29 cellular contexts compared by ENCODE assay signal in the genomic region with DNA sequence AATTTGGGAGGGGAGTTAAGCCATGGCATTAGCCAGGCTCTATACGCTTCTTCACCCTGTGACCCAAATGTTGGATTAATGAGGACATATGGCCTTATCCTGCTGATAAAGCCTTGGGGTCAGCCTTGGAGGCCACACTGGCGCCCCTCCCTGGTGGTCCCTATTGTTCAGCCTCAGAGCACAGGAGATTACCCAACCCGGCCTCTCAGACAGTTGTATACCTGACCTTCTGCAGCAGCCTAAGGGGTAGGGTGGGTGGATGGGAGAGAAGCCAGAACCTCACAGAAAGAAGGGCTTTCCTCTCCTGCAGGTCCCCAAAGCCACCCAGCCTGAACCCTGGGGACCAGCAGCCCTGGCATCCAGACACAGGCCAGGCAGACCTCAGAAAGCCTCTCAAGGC.
"Had no signal": no experiment of that assay in that cellular context is flagged by ENCODE, and none has a peak within 500 bp of the region (broad histone marks: within the 10 kb centered on the region; RNA-seq: fewer than 3 reads in every experiment).

No MANE protein-coding gene starts in this region.

- H3K9me3 Mint-ChIP-seq: natural killer cell treated with Interleukin-12 subunit alpha and Interleukin-12 subunit beta and Interleukin-15 and Interleukin-18, amount 100 ng/mL, for 72 hours; stimulated activated effector memory CD8-positive, alpha-beta T cell treated with anti-CD3 and anti-CD28 coated beads, Interleukin-12 subunit alpha, Interleukin-12 subunit beta, amount 100 ng/mL, for 72 hours had no signal

- DNase-seq: cerebellar nuclear complex; cortex of kidney; effector CD4-positive, alpha-beta T cell; foreskin keratinocyte; heart right ventricle; hippocampal formation; left cardiac atrium; left lung; mesenchymal stem cell; mucosa of descending colon; naive B cell; occipital lobe; ovary; stimulated activated CD4-positive, alpha-beta T cell treated with anti-CD3 and anti-CD28 coated beads, Interleukin-2, amount 100 ng/mL, for 24 hours; stimulated activated CD4-positive, alpha-beta T cell treated with anti-CD3 and anti-CD28 coated beads, Interleukin-4, amount 100 ng/mL, for 24 hours; stimulated activated naive CD4-positive, alpha-beta T cell treated with Interleukin-2 at 50 U/mL for 16 hours; stomach; tibial artery; upper lobe of right lung; uterus had no signal

- ATAC-seq: foreskin keratinocyte; gastroesophageal sphincter; heart right ventricle; left cardiac atrium; left lung; mucosa of descending colon; natural killer cell treated with Interleukin-12 subunit alpha and Interleukin-12 subunit beta and Interleukin-15 and Interleukin-18, amount 100 ng/mL, for 72 hours; sciatic nerve; stimulated activated effector memory CD8-positive, alpha-beta T cell treated with anti-CD3 and anti-CD28 coated beads, Interleukin-12 subunit alpha, Interleukin-12 subunit beta, amount 100 ng/mL, for 72 hours; upper lobe of right lung had no signal

- H3K4me2 ChIP-seq: smooth muscle cell had no signal

- H3K4me3 Mint-ChIP-seq: mesothelial cell of epicardium; naive B cell; natural killer cell treated with Interleukin-12 subunit alpha and Interleukin-12 subunit beta and Interleukin-15 and Interleukin-18, amount 100 ng/mL, for 72 hours; stimulated activated effector memory CD8-positive, alpha-beta T cell treated with anti-CD3 and anti-CD28 coated beads, Interleukin-12 subunit alpha, Interleukin-12 subunit beta, amount 100 ng/mL, for 72 hours had no signal

- H3K27me3 ChIP-seq: foreskin keratinocyte, ovary, tibial artery, upper lobe of right lung, uterus had no signal

- H3K9me3 ChIP-seq: esophagus muscularis mucosa, gastroesophageal sphincter, heart right ventricle, left lung, mucosa of descending colon, ovary, stomach, tibial artery, upper lobe of right lung, uterus had no signal

- H3K4me1 ChIP-seq: esophagus muscularis mucosa, foreskin keratinocyte, gastroesophageal sphincter, heart right ventricle, left lung, stomach, tibial artery, upper lobe of right lung, uterus had no signal

- H3K4me1 Mint-ChIP-seq: naive B cell; stimulated activated effector memory CD8-positive, alpha-beta T cell treated with anti-CD3 and anti-CD28 coated beads, Interleukin-12 subunit alpha, Interleukin-12 subunit beta, amount 100 ng/mL, for 72 hours had no signal

- H3K4me3 ChIP-seq: esophagus muscularis mucosa, gastroesophageal sphincter, heart right ventricle, left lung, mucosa of descending colon, ovary, smooth muscle cell, stomach, tibial artery, upper lobe of right lung, uterus had no signal

- H3K27ac ChIP-seq: epithelial cell of prostate, esophagus muscularis mucosa, foreskin keratinocyte, gastroesophageal sphincter, heart right ventricle, left lung, ovary, stomach, tibial artery, upper lobe of right lung, uterus had no signal

- H3K36me3 Mint-ChIP-seq: mesothelial cell of epicardium; naive B cell; natural killer cell treated with Interleukin-12 subunit alpha and Interleukin-12 subunit beta and Interleukin-15 and Interleukin-18, amount 100 ng/mL, for 72 hours; stimulated activated effector memory CD8-positive, alpha-beta T cell treated with anti-CD3 and anti-CD28 coated beads, Interleukin-12 subunit alpha, Interleukin-12 subunit beta, amount 100 ng/mL, for 72 hours had no signal

- FAIRE-seq: islet of Langerhans had no signal

- H3K27ac Mint-ChIP-seq: naive B cell; natural killer cell treated with Interleukin-12 subunit alpha and Interleukin-12 subunit beta and Interleukin-15 and Interleukin-18, amount 100 ng/mL, for 72 hours; stimulated activated effector memory CD8-positive, alpha-beta T cell treated with anti-CD3 and anti-CD28 coated beads, Interleukin-12 subunit alpha, Interleukin-12 subunit beta, amount 100 ng/mL, for 72 hours had no signal

- H3K36me3 ChIP-seq: esophagus muscularis mucosa, gastroesophageal sphincter, heart right ventricle, left lung, ovary, stomach, tibial artery, upper lobe of right lung, uterus had no signal
